In the genomic region with DNA sequence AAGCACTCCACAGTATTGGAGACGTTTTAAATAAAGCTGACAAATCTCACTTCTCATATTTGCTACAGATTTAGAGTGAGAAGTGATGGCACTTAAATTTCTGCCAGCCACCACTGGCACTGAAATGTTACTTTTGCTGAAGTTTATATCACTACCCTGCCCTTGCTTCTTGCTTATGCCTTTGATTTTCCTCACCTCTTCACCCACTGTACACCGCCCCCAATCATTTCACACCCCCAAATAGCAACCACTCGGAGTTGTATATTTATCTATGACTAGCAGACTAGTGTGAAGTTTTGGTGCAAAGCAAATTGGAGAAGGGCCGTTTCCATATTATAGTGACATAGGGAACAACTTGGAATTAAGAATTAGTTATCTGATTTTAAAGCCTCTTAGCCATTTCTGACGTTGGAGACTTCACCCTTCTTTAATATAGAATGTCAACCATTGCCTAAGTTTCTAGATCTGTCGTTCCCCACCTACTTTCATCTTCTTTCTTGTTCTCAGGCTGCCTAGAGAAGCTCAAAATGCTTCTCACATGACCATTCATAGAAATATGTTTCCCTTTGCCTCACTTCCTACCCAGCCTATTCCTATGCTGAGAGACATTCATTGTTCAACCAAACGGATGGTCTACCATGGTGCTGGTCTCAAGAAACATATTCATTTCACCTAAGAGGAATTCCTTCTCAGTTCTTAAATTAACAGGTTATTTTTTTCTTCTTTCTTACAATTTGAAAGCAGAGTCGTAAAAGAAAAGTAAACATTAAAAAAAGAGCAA, we compare ENCODE assay signal across 2 cellular contexts.
TF ChIP-seq lines count a peak whose summit lies in the region.

No MANE protein-coding gene starts in this region.

TF ChIP-seq in A549, 52 proteins besides CTCF, POLR2A, EP300 and RAD21:
- TF ChIP-seq HEYL (CRISPR knock-in tag; IDR thresholded peaks at IDR 0.05) (no peak), TFCP2L1 (CRISPR knock-in tag; IDR thresholded peaks at IDR 0.05) (no peak), HDAC2 (IDR thresholded peaks at IDR 0.05) (no peak), ESRRA (IDR thresholded peaks at IDR 0.05; ENCODE audit: borderline replicate concordance, low read length) (no peak), MAFK (IDR thresholded peaks at IDR 0.05; ENCODE audit: partially characterized antibody) (no peak), CHD2 (IDR thresholded peaks at IDR 0.05; ENCODE audit: low read length, partially characterized antibody) (no peak), FOSB (CRISPR knock-in tag; IDR thresholded peaks at IDR 0.05) (no peak)

TF ChIP-seq in H1, 55 proteins besides CTCF, POLR2A, EP300 and RAD21:
- TF ChIP-seq KDM4A (IDR thresholded peaks at IDR 0.05; ENCODE audit: low read depth, low read length, severe bottlenecking): no peak
- no peak for TF ChIP-seq SP4 (IDR thresholded peaks at IDR 0.05; ENCODE audit: low read length)
- no peak for TF ChIP-seq CEBPB (IDR thresholded peaks at IDR 0.05; ENCODE audit: low read depth, low read length)
- no peak for TF ChIP-seq CHD1 (IDR thresholded peaks at IDR 0.05; ENCODE audit: low read depth, low read length)
- TF ChIP-seq JUND (IDR thresholded peaks at IDR 0.05; ENCODE audit: low read length): no peak
- TF ChIP-seq CREB1 (IDR thresholded peaks at IDR 0.05): no peak
- TF ChIP-seq TAF7 (optimal IDR thresholded peaks at IDR 0.05; ENCODE audit: borderline replicate concordance, low read depth, low read length): no peak
- no peak for TF ChIP-seq RXRA (IDR thresholded peaks at IDR 0.05; ENCODE audit: insufficient read depth, low read depth, low read length)
